1 cellular context compared by ENCODE assay signal in the genomic region with DNA sequence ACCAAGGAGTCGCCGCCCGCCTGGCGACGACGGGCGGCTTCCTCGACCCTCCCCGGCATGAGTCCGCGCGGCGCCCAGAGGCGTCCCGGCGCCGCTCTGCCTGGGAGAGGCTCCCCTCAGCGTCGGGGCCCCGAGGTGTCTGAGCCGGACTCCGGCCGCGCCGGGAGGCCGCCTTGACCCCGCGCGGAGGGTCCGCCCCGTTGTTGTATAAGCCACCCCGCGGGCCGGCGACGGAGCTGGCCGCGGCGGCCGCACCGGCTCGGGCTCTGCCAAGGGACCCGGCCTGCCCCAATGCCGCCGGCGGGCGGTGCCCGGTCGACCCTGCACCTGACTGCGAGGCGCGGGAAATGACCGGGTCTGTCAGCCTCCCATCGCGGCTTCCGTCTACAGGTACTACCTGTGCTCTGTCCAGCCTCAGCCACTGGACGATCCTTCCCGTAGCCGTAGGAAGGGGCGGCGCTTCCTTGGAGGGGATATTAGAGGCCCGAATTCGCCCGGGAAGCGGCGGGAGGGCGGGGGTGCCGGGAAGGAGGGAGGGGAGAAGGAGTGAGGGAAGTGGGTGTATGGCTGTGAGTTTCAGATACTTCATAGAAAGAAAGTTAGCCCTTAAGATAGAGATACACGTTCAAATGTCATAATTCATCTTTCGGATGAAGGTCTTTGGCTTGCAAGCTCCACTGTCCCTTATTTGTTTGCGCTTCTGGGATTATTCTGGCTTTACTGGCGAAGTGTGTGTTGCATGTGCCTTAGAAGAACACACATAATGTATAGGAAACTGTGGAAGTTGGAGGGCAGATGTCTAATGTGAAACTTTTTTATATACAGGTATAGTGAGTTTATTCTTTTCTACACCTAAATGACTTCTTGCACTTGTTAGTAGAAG.
TF ChIP-seq lines count a peak whose summit lies in the region.

No MANE protein-coding gene starts in this region.

TF ChIP-seq in HepG2, 621 proteins besides CTCF, POLR2A, EP300 and RAD21 (continued from another document and continues in another):
- TF ChIP-seq, protein P1, sequence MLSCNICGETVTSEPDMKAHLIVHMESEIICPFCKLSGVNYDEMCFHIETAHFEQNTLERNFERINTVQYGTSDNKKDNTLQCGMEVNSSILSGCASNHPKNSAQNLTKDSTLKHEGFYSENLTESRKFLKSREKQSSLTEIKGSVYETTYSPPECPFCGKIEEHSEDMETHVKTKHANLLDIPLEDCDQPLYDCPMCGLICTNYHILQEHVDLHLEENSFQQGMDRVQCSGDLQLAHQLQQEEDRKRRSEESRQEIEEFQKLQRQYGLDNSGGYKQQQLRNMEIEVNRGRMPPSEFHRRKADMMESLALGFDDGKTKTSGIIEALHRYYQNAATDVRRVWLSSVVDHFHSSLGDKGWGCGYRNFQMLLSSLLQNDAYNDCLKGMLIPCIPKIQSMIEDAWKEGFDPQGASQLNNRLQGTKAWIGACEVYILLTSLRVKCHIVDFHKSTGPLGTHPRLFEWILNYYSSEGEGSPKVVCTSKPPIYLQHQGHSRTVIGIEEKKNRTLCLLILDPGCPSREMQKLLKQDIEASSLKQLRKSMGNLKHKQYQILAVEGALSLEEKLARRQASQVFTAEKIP (CRISPR knock-in tag; IDR thresholded peaks at IDR 0.05; ENCODE audit: borderline replicate concordance) = no peak
- TF ChIP-seq ZC3H4 (CRISPR knock-in tag; IDR thresholded peaks at IDR 0.05; ENCODE audit: borderline replicate concordance) = no peak
- no peak for TF ChIP-seq ZFP41 (CRISPR knock-in tag; IDR thresholded peaks at IDR 0.05; ENCODE audit: borderline replicate concordance)
- TF ChIP-seq REST (IDR thresholded peaks at IDR 0.05; ENCODE audit: borderline replicate concordance in 1 of 2, low read depth in 1 of 2, low read length in 2 of 2) = peak in 1 of 2 experiments; percentile 64; a peak in 3 of 4 replicates
- TF ChIP-seq PHF21A (CRISPR knock-in tag; IDR thresholded peaks at IDR 0.05) = no peak
- TF ChIP-seq KDM3A (CRISPR knock-in tag; IDR thresholded peaks at IDR 0.05; ENCODE audit: low read depth) = no peak
- TF ChIP-seq ARHGAP35 (CRISPR knock-in tag; IDR thresholded peaks at IDR 0.05; ENCODE audit: borderline replicate concordance) = no peak
- TF ChIP-seq ZNF570 (CRISPR knock-in tag; IDR thresholded peaks at IDR 0.05; ENCODE audit: borderline replicate concordance) = no peak; the same call in 1 of the 2 replicates
- TF ChIP-seq ZBTB34 (CRISPR knock-in tag; IDR thresholded peaks at IDR 0.05) = no peak
- TF ChIP-seq, protein P2, sequence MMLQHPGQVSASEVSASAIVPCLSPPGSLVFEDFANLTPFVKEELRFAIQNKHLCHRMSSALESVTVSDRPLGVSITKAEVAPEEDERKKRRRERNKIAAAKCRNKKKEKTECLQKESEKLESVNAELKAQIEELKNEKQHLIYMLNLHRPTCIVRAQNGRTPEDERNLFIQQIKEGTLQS (CRISPR knock-in tag; IDR thresholded peaks at IDR 0.05) = no peak
- TF ChIP-seq ZNF768 (CRISPR knock-in tag; IDR thresholded peaks at IDR 0.05) = no peak
- TF ChIP-seq REPIN1 (CRISPR knock-in tag; IDR thresholded peaks at IDR 0.05; ENCODE audit: borderline replicate concordance, low read depth) = no peak
- no peak for TF ChIP-seq FOXO1 (CRISPR knock-in tag; IDR thresholded peaks at IDR 0.05)
- no peak for TF ChIP-seq DMAP1 (CRISPR knock-in tag; IDR thresholded peaks at IDR 0.05)
- TF ChIP-seq ZNF891 (CRISPR knock-in tag; IDR thresholded peaks at IDR 0.05) = no peak
- no peak for TF ChIP-seq TCF12 (IDR thresholded peaks at IDR 0.05)
- TF ChIP-seq TCF12 (CRISPR knock-in tag; IDR thresholded peaks at IDR 0.05) = no peak
- TF ChIP-seq AGO1 (IDR thresholded peaks at IDR 0.05; ENCODE audit: low read depth, low read length, poor library complexity, severe bottlenecking) = no peak
- no peak for TF ChIP-seq TGIF2 (CRISPR knock-in tag; IDR thresholded peaks at IDR 0.05)
- TF ChIP-seq RBM39 (IDR thresholded peaks at IDR 0.05; ENCODE audit: low read depth, low read length, poor library complexity, severe bottlenecking) = no peak
- no peak for TF ChIP-seq ZNF20 (CRISPR knock-in tag; IDR thresholded peaks at IDR 0.05)
- no peak for TF ChIP-seq ZNF367 (CRISPR knock-in tag; IDR thresholded peaks at IDR 0.05; ENCODE audit: borderline replicate concordance)
- peak; percentile 56; the same call in 1 of the 2 replicates for TF ChIP-seq ARID4A (CRISPR knock-in tag; IDR thresholded peaks at IDR 0.05; ENCODE audit: borderline replicate concordance)
- no peak for TF ChIP-seq YEATS2 (CRISPR knock-in tag; IDR thresholded peaks at IDR 0.05; ENCODE audit: borderline replicate concordance)
- TF ChIP-seq ZNF282 (IDR thresholded peaks at IDR 0.05; ENCODE audit: partially characterized antibody) = no peak
- peak; percentile 84 for TF ChIP-seq ZFY (CRISPR knock-in tag; IDR thresholded peaks at IDR 0.05)
- TF ChIP-seq NFE2 (CRISPR knock-in tag; IDR thresholded peaks at IDR 0.05) = no peak
- peak; percentile 61 for TF ChIP-seq AGO2 (optimal IDR thresholded peaks at IDR 0.05; ENCODE audit: low read depth, low read length)
- no peak for TF ChIP-seq ZNF362 (CRISPR knock-in tag; IDR thresholded peaks at IDR 0.05; ENCODE audit: borderline replicate concordance)
- TF ChIP-seq SP1 (IDR thresholded peaks at IDR 0.05) = no peak
- TF ChIP-seq SP1 (CRISPR knock-in tag; IDR thresholded peaks at IDR 0.05) = no peak
- no peak; the same call in 1 of the 2 replicates for TF ChIP-seq EEA1 (CRISPR knock-in tag; IDR thresholded peaks at IDR 0.05; ENCODE audit: borderline replicate concordance)
- TF ChIP-seq, protein P3, sequence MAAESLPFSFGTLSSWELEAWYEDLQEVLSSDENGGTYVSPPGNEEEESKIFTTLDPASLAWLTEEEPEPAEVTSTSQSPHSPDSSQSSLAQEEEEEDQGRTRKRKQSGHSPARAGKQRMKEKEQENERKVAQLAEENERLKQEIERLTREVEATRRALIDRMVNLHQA (CRISPR knock-in tag; IDR thresholded peaks at IDR 0.05) = no peak
- TF ChIP-seq ZNF136 (CRISPR knock-in tag; IDR thresholded peaks at IDR 0.05; ENCODE audit: low read depth) = no peak
- no peak for TF ChIP-seq GMEB1 (CRISPR knock-in tag; IDR thresholded peaks at IDR 0.05; ENCODE audit: borderline replicate concordance)
